ENCODE assay signal across 8 cellular contexts in the genomic region with DNA sequence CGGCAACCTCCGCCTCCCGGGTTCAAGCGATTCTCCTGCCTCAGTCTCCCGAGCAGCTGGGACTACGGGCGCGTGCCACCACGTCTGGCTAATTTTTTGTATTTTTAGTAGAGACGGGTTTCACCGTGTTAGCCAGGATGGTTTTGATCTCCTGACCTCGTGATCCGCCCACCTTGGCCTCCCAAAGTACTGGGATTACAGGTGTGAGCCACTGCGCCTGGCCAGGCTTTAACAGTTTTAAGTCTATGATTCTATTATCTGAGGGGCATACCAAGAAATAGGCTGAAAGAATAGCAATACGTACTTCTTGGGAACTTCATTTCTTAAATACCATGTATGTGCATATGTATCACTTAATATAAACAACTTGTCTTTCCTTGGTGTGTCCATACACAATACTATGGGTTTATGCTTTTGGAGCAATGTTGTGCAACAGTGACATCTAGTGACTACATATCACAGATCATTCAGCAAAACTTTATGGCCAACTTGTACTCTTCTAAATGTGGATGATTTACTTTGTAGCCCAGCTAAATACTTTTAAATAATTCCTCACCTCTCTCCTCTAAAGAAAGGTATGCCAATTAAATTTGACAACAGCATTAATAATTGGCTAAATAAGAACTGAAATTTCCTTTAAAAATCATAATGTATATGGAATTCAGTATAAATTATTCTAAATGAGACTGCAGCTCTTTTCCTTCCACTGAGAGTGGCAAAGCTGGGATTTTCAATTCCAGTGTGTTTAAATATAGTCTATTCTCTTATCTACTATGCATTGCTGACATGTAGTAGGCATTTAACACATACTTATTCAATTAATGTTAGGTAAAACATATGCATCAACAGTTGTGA. TPM values are rescaled to one million over a fixed set of nuclear protein-coding genes. Genes with fewer than 3 reads are reported as not detected.
DNase-seq lines count a peak whose midpoint lies in the region; ATAC-seq, FAIRE-seq and TF ChIP-seq lines count a peak whose summit lies in the region.

No MANE protein-coding gene starts in this region.

- CTCF ChIA-PET in K562 (lab: Yijun Ruan, JAX; ENCODE audit: low intra/inter-chr PET ratio): interaction anchor here (1.1 to 2.3 kb wide), 4 partner anchors 385 to 577 kb away, joined by 5 to 23 read pairs (median 16); no protein-coding TSS in a partner anchor

- H2AFZ ChIP-seq in K562 (ENCODE audit: low read depth, low read length): no peak overlapping the region

- peak; percentile 49 for DNase-seq in DMS153 treated with DMSO at 0.1 percent for 48 hours (lab: John Stamatoyannopoulos, UW; ENCODE audit: unreplicated experiment)
- DNase-seq in NCI-H510A treated with DMSO at 0.1 percent for 48 hours (lab: John Stamatoyannopoulos, UW): peak; percentile 62
- DNase-seq in K562 (ENCODE audit: extremely low read depth in 1 of 4, low spot score in 3 of 4): peak; percentile 23 to 78 (median 38)
- peak; percentile 45 for DNase-seq in iPS DF 6.9 (ENCODE audit: low read depth, low spot score)
- no peak for DNase-seq in stimulated activated effector memory CD8-positive, alpha-beta T cell treated with anti-CD3 and anti-CD28 coated beads, Interleukin-12 subunit alpha, Interleukin-12 subunit beta, amount 100 ng/mL, for 72 hours (ENCODE audit: low spot score in 2 of 2)
- no peak for DNase-seq in activated T-cell treated with anti-CD3 and anti-CD28 coated beads for 4 hours

- intact Hi-C loops in K562 (cut with micrococcal nuclease): loop anchor here (1.0 to 5.0 kb wide), 8 partner anchors 82 to 578 kb away; partner anchors contain the start of genes CISD2 and NFKB1

- BruUV-seq in K562 (replicated peaks; lab: Mats Ljungman, UMichigan): no TSS peak

- TF ChIP-seq EP300 in K562 (IDR thresholded peaks at IDR 0.05; ENCODE audit: low read length): no peak

- POLR2A ChIA-PET in K562 (lab: Yijun Ruan, JAX): no interaction called here

- no peak overlapping the region for H3K27ac ChIP-seq in K562 (ENCODE audit: extremely low read depth, low read depth, low read length)
- no peak overlapping the region for H3K27ac ChIP-seq in iPS DF 6.9 (ENCODE audit: low read length)

- H3K27me3 ChIP-seq in K562 (ENCODE audit: control insufficient read depth in 2 of 2, insufficient read depth in 2 of 2, low read length in 2 of 2) (no peaks in the 10 kb centered on the region), iPS DF 6.9 (ENCODE audit: control insufficient read depth, insufficient read depth, low read length) (no peaks in the 10 kb centered on the region)

- peaks cover 9 to 18% of the 10 kb centered on the region in 2 experiments; a peak in 4 of 5 replicates for H3K4me1 ChIP-seq in K562 (replicated peaks in 1 of 2; ENCODE audit: control insufficient read depth in 2 of 2, insufficient read depth in 2 of 2, low read length in 2 of 2)
- no peaks in the 10 kb centered on the region for H3K4me1 ChIP-seq in iPS DF 6.9 (ENCODE audit: control insufficient read depth, insufficient read depth, low read length)

- WGBS in K562 (ENCODE audit: insufficient coverage, low coverage, missing lambda C conversion rate): 40% methylated on average over 11 of the region's 15 CpGs
- WGBS in iPS DF 6.9 (ENCODE audit: insufficient coverage, insufficient read length): no CpG with 5 or more reads among the region's 15 CpGs

- H3K9me3 ChIP-seq in K562 (replicated peaks; ENCODE audit: control insufficient read depth, insufficient read depth, low read depth, low read length) (no peaks in the 10 kb centered on the region), iPS DF 6.9 (ENCODE audit: control insufficient read depth, insufficient read depth, low read length) (no peaks in the 10 kb centered on the region)

- no peaks in the 10 kb centered on the region for H3K79me2 ChIP-seq in K562 (ENCODE audit: control insufficient read depth, insufficient read depth, low read length)

- no peak for TF ChIP-seq POLR2A in K562 (conservative IDR thresholded peaks at IDR 0.05)

- no peaks in the 10 kb centered on the region for H4K20me1 ChIP-seq in K562 (replicated peaks; ENCODE audit: control insufficient read depth, insufficient read depth, low read length)

- no peaks in the 10 kb centered on the region for H3K36me3 Mint-ChIP-seq in stimulated activated effector memory CD8-positive, alpha-beta T cell treated with anti-CD3 and anti-CD28 coated beads, Interleukin-12 subunit alpha, Interleukin-12 subunit beta, amount 100 ng/mL, for 72 hours

- no peaks in the 10 kb centered on the region for H3K9me3 Mint-ChIP-seq in stimulated activated effector memory CD8-positive, alpha-beta T cell treated with anti-CD3 and anti-CD28 coated beads, Interleukin-12 subunit alpha, Interleukin-12 subunit beta, amount 100 ng/mL, for 72 hours

- no peaks in the 10 kb centered on the region for H3K36me3 ChIP-seq in K562 (ENCODE audit: control insufficient read depth, insufficient read depth, low read length)
- no peaks in the 10 kb centered on the region for H3K36me3 ChIP-seq in iPS DF 6.9 (ENCODE audit: control insufficient read depth, insufficient read depth, low read length)

- H3K4me3 ChIP-seq in K562 (no peak overlapping the region), iPS DF 6.9 (ENCODE audit: low read length) (no peak overlapping the region)

- H3K4me3 Mint-ChIP-seq in stimulated activated effector memory CD8-positive, alpha-beta T cell treated with anti-CD3 and anti-CD28 coated beads, Interleukin-12 subunit alpha, Interleukin-12 subunit beta, amount 100 ng/mL, for 72 hours: no peak overlapping the region

- ATAC-seq in GM19023 (IDR thresholded peaks at IDR 0.05; ENCODE audit: unreplicated experiment): peak; percentile 70
- ATAC-seq in HG03159 (IDR thresholded peaks at IDR 0.05; ENCODE audit: unreplicated experiment): peak; percentile 85
- ATAC-seq in K562: peak; percentile 93
- ATAC-seq in stimulated activated effector memory CD8-positive, alpha-beta T cell treated with anti-CD3 and anti-CD28 coated beads, Interleukin-12 subunit alpha, Interleukin-12 subunit beta, amount 100 ng/mL, for 72 hours: peak; percentile 84

- in situ Hi-C loops in K562 (cut with MboI): loop anchor here (5.0 to 10.0 kb wide), 2 partner anchors 387 to 564 kb away; no protein-coding TSS in a partner anchor

- H3K9me1 ChIP-seq in K562 (ENCODE audit: control insufficient read depth, insufficient read depth, low read length): no peaks in the 10 kb centered on the region

- no peak overlapping the region for H3K27ac Mint-ChIP-seq in stimulated activated effector memory CD8-positive, alpha-beta T cell treated with anti-CD3 and anti-CD28 coated beads, Interleukin-12 subunit alpha, Interleukin-12 subunit beta, amount 100 ng/mL, for 72 hours

- TF ChIP-seq CTCF in K562 (IDR thresholded peaks at IDR 0.05 in 2 of 3, conservative IDR thresholded peaks at IDR 0.05 in 1 of 3; ENCODE audit: insufficient read depth in 2 of 3, low read depth in 1 of 3, low read length in 3 of 3): peak; percentile 59 to 91 (median 68); a peak in 5 of 6 replicates

- no peak overlapping the region for H3K4me2 ChIP-seq in K562 (ENCODE audit: insufficient read depth, low read length)

- peak; percentile 91 for FAIRE-seq in K562 (lab: Jason Lieb, UNC)

- H3K9ac ChIP-seq in K562 (ENCODE audit: insufficient read depth in 1 of 2, low read depth in 2 of 2, low read length in 2 of 2): no peak overlapping the region

- TF ChIP-seq RAD21 in K562 (CRISPR knock-in tag; conservative IDR thresholded peaks at IDR 0.05 in 1 of 2, IDR thresholded peaks at IDR 0.05 in 1 of 2): peak; percentile 94 to 97

- no peaks in the 10 kb centered on the region for H3K4me1 Mint-ChIP-seq in stimulated activated effector memory CD8-positive, alpha-beta T cell treated with anti-CD3 and anti-CD28 coated beads, Interleukin-12 subunit alpha, Interleukin-12 subunit beta, amount 100 ng/mL, for 72 hours

TF ChIP-seq in K562, 482 proteins besides CTCF, POLR2A, EP300 and RAD21 (continues in another document):
- TF ChIP-seq ZNF263 (CRISPR knock-in tag; IDR thresholded peaks at IDR 0.05; ENCODE audit: borderline replicate concordance) (no peak), FOXA3 (CRISPR knock-in tag; conservative IDR thresholded peaks at IDR 0.05 in 1 of 2, IDR thresholded peaks at IDR 0.05 in 1 of 2) (0 out of 4 replicates have a peak, but pooled peaks of 1 of the 2 experiments have one; percentile 8), DEAF1 (CRISPR knock-in tag; IDR thresholded peaks at IDR 0.05) (peak; percentile 93), CEBPG (CRISPR knock-in tag; IDR thresholded peaks at IDR 0.05) (no peak), CEBPG (tag; conservative IDR thresholded peaks at IDR 0.05 in 1 of 2, IDR thresholded peaks at IDR 0.05 in 1 of 2) (peak; percentile 89 to 93), CEBPB (tag; IDR thresholded peaks at IDR 0.05) (peak; percentile 91)

RNA-seq across cellular contexts. Expression of gene SLC9B1, which starts 10.4 kb away (rescaled TPM):
- total RNA-seq in K562 (2011; cell fraction: chromatin; rRNA removed; ENCODE audit: low replicate concordance): 1.2 and 3.1 TPM in 2 replicates
- 1.1 and 1.5 TPM in 2 replicates for total RNA-seq in K562 (2011; cell fraction: nucleolus; rRNA removed)
- total RNA-seq in K562 (2011; cell fraction: nucleoplasm; rRNA removed): 2.4 and 2.8 TPM in 2 replicates
- total RNA-seq in K562 (2014; rRNA removed) (0.86 TPM in 1 of 2 replicates, not detected in the other), K562 (2014; rRNA removed; fragmentation: Illumina TruSeq; extraction: Trizol) (0.51 and 1.3 TPM in 2 replicates), K562 (2015; rRNA removed; fragmentation: Illumina TruSeq; extraction: Trizol) (0.23 and 0.33 TPM in 2 replicates), K562 (2021) (0.42 and 0.78 TPM in 2 replicates)
- polyA plus RNA-seq in K562 (2011; rRNA removed) (1.2 and 1.3 TPM in 2 replicates), K562 (2014; fragmentation: Illumina TruSeq; extraction: Trizol) (0.19 and 0.22 TPM in 2 replicates), K562 (2014; fragmentation: Nextera tagmentation; extraction: Ambion mirVana) (under 1 TPM; 0.21 to 0.92 TPM), K562 (2014; rRNA removed) (0.48 TPM in 1 of 2 replicates, not detected in the other)
- 0.54 and 0.77 TPM in 2 replicates for polyA plus RNA-seq in K562 (2011; cell fraction: cytosol; rRNA removed)
- 1.3 and 2.7 TPM in 2 replicates for polyA plus RNA-seq in K562 (2011; cell fraction: nucleus; rRNA removed)
- polyA plus RNA-seq in K562 (2012): 0.30 and 0.72 TPM in 2 replicates
- 1.5 TPM in 2 replicates for polyA minus RNA-seq in K562 (2011; rRNA and poly(A)+ RNA removed)
- 1.2 TPM in 1 of 2 replicates, not detected in the other for polyA minus RNA-seq in K562 (2011; cell fraction: cytosol; rRNA and poly(A)+ RNA removed)
- polyA minus RNA-seq in K562 (2011; cell fraction: nucleus; rRNA and poly(A)+ RNA removed): 1.2 and 2.3 TPM in 2 replicates

Comparison
In these comparisons a context has a peak if more than half of its experiments do, and no peak if none do; other contexts are left out.
1. DNase-seq: peak in DMS153 treated with DMSO at 0.1 percent for 48 hours (single experiment), NCI-H510A treated with DMSO at 0.1 percent for 48 hours (single experiment), K562 (4 of 4) and iPS DF 6.9 (single experiment); none in stimulated activated effector memory CD8-positive, alpha-beta T cell treated with anti-CD3 and anti-CD28 coated beads, Interleukin-12 subunit alpha, Interleukin-12 subunit beta, amount 100 ng/mL, for 72 hours (0 of 2) and activated T-cell treated with anti-CD3 and anti-CD28 coated beads for 4 hours (single experiment).
2. Peak in every context shown above with its lines, with median percentiles within 50 percentile points of each other: ATAC-seq.